ENCODE assay signal across 1 cellular context in genomic region chr7:87345166-87345927, GRCh38.
TF ChIP-seq lines count a peak whose summit lies in the region.

CROT (plus strand) TSS chr7:87345664; CDS start chr7:87349069, 3,405 bp downstream.

TF ChIP-seq in HepG2, 621 proteins besides CTCF, POLR2A, EP300 and RAD21 (continued from another document and continues in another):
- TF ChIP-seq ZSCAN5A (CRISPR knock-in tag; IDR thresholded peaks at IDR 0.05; ENCODE audit: borderline replicate concordance) (no peak), ZNF260 (CRISPR knock-in tag; IDR thresholded peaks at IDR 0.05; ENCODE audit: borderline replicate concordance, low read depth) (no peak), FOXC1 (CRISPR knock-in tag; IDR thresholded peaks at IDR 0.05; ENCODE audit: borderline replicate concordance) (peak; percentile 82), ZNF264 (CRISPR knock-in tag; IDR thresholded peaks at IDR 0.05) (no peak), FOXJ3 (CRISPR knock-in tag; IDR thresholded peaks at IDR 0.05; ENCODE audit: borderline replicate concordance) (no peak), ZHX1 (CRISPR knock-in tag; IDR thresholded peaks at IDR 0.05; ENCODE audit: low read depth) (0 out of 2 replicates have a peak, but pooled peaks have one; percentile 66), PRMT3 (CRISPR knock-in tag; IDR thresholded peaks at IDR 0.05; ENCODE audit: borderline replicate concordance, low read depth) (no peak), SP5 (CRISPR knock-in tag; IDR thresholded peaks at IDR 0.05; ENCODE audit: borderline replicate concordance, low read depth) (peak; percentile 77), NFATC3 (CRISPR knock-in tag; IDR thresholded peaks at IDR 0.05) (no peak), CHD2 (IDR thresholded peaks at IDR 0.05; ENCODE audit: low read depth, low read length) (no peak), THAP11 (CRISPR knock-in tag; IDR thresholded peaks at IDR 0.05) (peak; percentile 51; the same call in 1 of the 2 replicates), ZNF20 (CRISPR knock-in tag; IDR thresholded peaks at IDR 0.05) (no peak), JUND (CRISPR knock-in tag; IDR thresholded peaks at IDR 0.05) (no peak), SATB2 (CRISPR knock-in tag; IDR thresholded peaks at IDR 0.05) (no peak), ZNF891 (CRISPR knock-in tag; IDR thresholded peaks at IDR 0.05) (peak; percentile 84), PITX1 (CRISPR knock-in tag; IDR thresholded peaks at IDR 0.05) (peak; percentile 40; the same call in 1 of the 2 replicates), ADNP (CRISPR knock-in tag; IDR thresholded peaks at IDR 0.05) (no peak), ZBTB7A (CRISPR knock-in tag; IDR thresholded peaks at IDR 0.05) (no peak), CCDC6 (CRISPR knock-in tag; IDR thresholded peaks at IDR 0.05) (peak; percentile 84), POGZ (CRISPR knock-in tag; IDR thresholded peaks at IDR 0.05) (peak; percentile 96), PHF20 (CRISPR knock-in tag; IDR thresholded peaks at IDR 0.05) (peak; percentile 72), ZBTB3 (CRISPR knock-in tag; IDR thresholded peaks at IDR 0.05; ENCODE audit: borderline replicate concordance, low read depth) (no peak), ZNF720 (CRISPR knock-in tag; IDR thresholded peaks at IDR 0.05) (no peak), ATF3 (CRISPR knock-in tag; IDR thresholded peaks at IDR 0.05) (peak; percentile 10; the same call in 1 of the 2 replicates), PHF8 (CRISPR knock-in tag; IDR thresholded peaks at IDR 0.05) (peak; percentile 92), ZNF446 (CRISPR knock-in tag; IDR thresholded peaks at IDR 0.05) (no peak), ZNF670 (CRISPR knock-in tag; IDR thresholded peaks at IDR 0.05; ENCODE audit: borderline replicate concordance) (no peak), RBM22 (optimal IDR thresholded peaks at IDR 0.05; ENCODE audit: low read length) (no peak), CC2D1A (CRISPR knock-in tag; IDR thresholded peaks at IDR 0.05) (no peak), ZNF609 (CRISPR knock-in tag; IDR thresholded peaks at IDR 0.05; ENCODE audit: borderline replicate concordance) (no peak), FOXA3 (CRISPR knock-in tag; IDR thresholded peaks at IDR 0.05) (no peak; the same call in 1 of the 2 replicates), THRA (CRISPR knock-in tag; IDR thresholded peaks at IDR 0.05; ENCODE audit: borderline replicate concordance) (peak; percentile 30; the same call in 1 of the 2 replicates), AHR (CRISPR knock-in tag; IDR thresholded peaks at IDR 0.05) (no peak; the same call in 1 of the 2 replicates), ZNF468 (CRISPR knock-in tag; IDR thresholded peaks at IDR 0.05) (no peak), ZNF761 (CRISPR knock-in tag; conservative IDR thresholded peaks at IDR 0.05) (peak; percentile 61; the same call in 1 of the 2 replicates), NCOR1 (IDR thresholded peaks at IDR 0.05; ENCODE audit: borderline replicate concordance, low read length) (peak; percentile 20; the same call in 1 of the 2 replicates), REPIN1 (CRISPR knock-in tag; IDR thresholded peaks at IDR 0.05; ENCODE audit: borderline replicate concordance, low read depth) (peak; percentile 61; the same call in 1 of the 2 replicates), ZNF746 (CRISPR knock-in tag; IDR thresholded peaks at IDR 0.05) (peak; percentile 71; the same call in 1 of the 2 replicates), ETV5 (CRISPR knock-in tag; IDR thresholded peaks at IDR 0.05; ENCODE audit: borderline replicate concordance) (no peak; the same call in 1 of the 2 replicates), ZBTB2 (CRISPR knock-in tag; IDR thresholded peaks at IDR 0.05; ENCODE audit: low read depth) (no peak), PAX8 (CRISPR knock-in tag; IDR thresholded peaks at IDR 0.05; ENCODE audit: borderline replicate concordance) (0 out of 2 replicates have a peak, but pooled peaks have one; percentile 58), ZNF496 (CRISPR knock-in tag; IDR thresholded peaks at IDR 0.05; ENCODE audit: insufficient replicate concordance) (no peak), ZNF563 (CRISPR knock-in tag; IDR thresholded peaks at IDR 0.05) (peak; percentile 82), GATA4 (IDR thresholded peaks at IDR 0.05; ENCODE audit: borderline replicate concordance, low read depth) (no peak), ZNF18 (CRISPR knock-in tag; IDR thresholded peaks at IDR 0.05; ENCODE audit: insufficient replicate concordance) (peak; percentile 87), ZMYM3 (CRISPR knock-in tag; IDR thresholded peaks at IDR 0.05) (peak; percentile 63; the same call in 1 of the 2 replicates), CEBPZ (IDR thresholded peaks at IDR 0.05; ENCODE audit: low read length) (no peak), MAFG (CRISPR knock-in tag; IDR thresholded peaks at IDR 0.05) (no peak), ISL2 (CRISPR knock-in tag; IDR thresholded peaks at IDR 0.05) (no peak), GTF3A (CRISPR knock-in tag; conservative IDR thresholded peaks at IDR 0.05) (no peak)
